In the genomic region with DNA sequence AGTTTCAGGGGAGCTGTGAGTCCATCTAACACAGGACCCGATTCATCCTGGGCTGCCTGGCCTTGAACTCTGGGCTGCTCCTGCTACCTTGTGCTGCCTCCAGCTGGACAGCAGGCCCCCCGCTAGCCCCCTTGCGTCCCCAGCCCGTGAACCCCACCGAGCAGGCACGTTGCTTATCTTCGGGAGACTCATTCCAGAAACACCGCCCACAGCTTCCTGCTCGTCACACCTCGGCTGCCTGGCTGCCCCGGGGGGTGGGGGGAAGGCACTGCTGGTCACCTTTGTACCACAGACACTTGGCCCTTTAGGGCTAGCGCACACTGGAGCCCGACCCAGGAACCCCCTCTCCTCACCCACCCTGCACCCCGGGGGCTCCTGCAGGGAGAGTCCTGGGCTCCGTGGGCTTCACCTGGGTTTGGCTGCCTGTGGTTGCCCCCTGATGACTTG, we compare ENCODE assay signal across 23 cellular contexts. TPM values are rescaled to one million over a fixed set of nuclear protein-coding genes. Genes with fewer than 3 reads are reported as not detected.
DNase-seq lines count a peak whose midpoint lies in the region; ATAC-seq and TF ChIP-seq lines count a peak whose summit lies in the region.
"Had no signal": no experiment of that assay in that cellular context is flagged by ENCODE, and none has a peak within 500 bp of the region (broad histone marks: within the 10 kb centered on the region; RNA-seq: fewer than 3 reads in every experiment).

No MANE protein-coding gene starts in this region.

- H3K27ac Mint-ChIP-seq in activated CD4-positive, alpha-beta memory T cell treated with anti-CD3 and anti-CD28 coated beads for 36 hours = no peak overlapping the region
- no peak overlapping the region for H3K27ac Mint-ChIP-seq in activated CD4-positive, alpha-beta memory T cell treated with anti-CD3 and anti-CD28 coated beads, Interleukin-2, amount 10 ng/mL, durations not matched to agents 7 days and 5 days
- peak overlapping the region; percentile 76 for H3K27ac Mint-ChIP-seq in activated T-helper 17 cell treated with anti-CD3 and anti-CD28 coated beads, Interleukin-2, amount 50 U/mL, for 72 hours
- H3K27ac Mint-ChIP-seq in activated T-cell treated with anti-CD3 and anti-CD28 coated beads, Interleukin-2, amount 50 U/mL, for 24 hours = no peak overlapping the region
- H3K27ac Mint-ChIP-seq: activated CD8-positive, alpha-beta T cell treated with anti-CD3 and anti-CD28 coated beads for 36 hours; activated naive CD4-positive, alpha-beta T cell treated with anti-CD3 and anti-CD28 coated beads, Interleukin-2, amount 10 ng/mL, durations not matched to agents 7 days and 5 days; T-cell had no signal

- TF ChIP-seq CTCF in stomach (IDR thresholded peaks at IDR 0.05) = no peak

- no peak for TF ChIP-seq POLR2A in stomach (IDR thresholded peaks at IDR 0.05)

- POLR2A ChIA-PET in activated CD4-positive, alpha-beta memory T cell treated with anti-CD3 and anti-CD28 coated beads for 36 hours (lab: Charles Lee) = no interaction called here
- POLR2A ChIA-PET in activated CD4-positive, alpha-beta memory T cell treated with anti-CD3 and anti-CD28 coated beads, Interleukin-2, amount 10 ng/mL, durations not matched to agents 7 days and 5 days (lab: Charles Lee) = interaction anchor here (1.0 kb wide), 1 partner anchor 98 kb away, joined by 3 read pairs; no protein-coding TSS in a partner anchor

- ATAC-seq in activated T-helper 17 cell treated with anti-CD3 and anti-CD28 coated beads, Interleukin-2, amount 50 U/mL, for 72 hours (replicated peaks) = peak; percentile 34
- ATAC-seq: T-cell had no signal

- H3K9me3 Mint-ChIP-seq in activated CD4-positive, alpha-beta memory T cell treated with anti-CD3 and anti-CD28 coated beads for 36 hours = no peaks in the 10 kb centered on the region
- H3K9me3 Mint-ChIP-seq in activated CD4-positive, alpha-beta memory T cell treated with anti-CD3 and anti-CD28 coated beads, Interleukin-2, amount 10 ng/mL, durations not matched to agents 7 days and 5 days = no peaks in the 10 kb centered on the region
- no peaks in the 10 kb centered on the region for H3K9me3 Mint-ChIP-seq in activated T-helper 17 cell treated with anti-CD3 and anti-CD28 coated beads, Interleukin-2, amount 50 U/mL, for 72 hours
- H3K9me3 Mint-ChIP-seq in activated T-cell treated with anti-CD3 and anti-CD28 coated beads, Interleukin-2, amount 50 U/mL, for 24 hours = no peaks in the 10 kb centered on the region
- H3K9me3 Mint-ChIP-seq: activated CD8-positive, alpha-beta T cell treated with anti-CD3 and anti-CD28 coated beads for 36 hours; activated naive CD4-positive, alpha-beta T cell treated with anti-CD3 and anti-CD28 coated beads, Interleukin-2, amount 10 ng/mL, durations not matched to agents 7 days and 5 days; neural progenitor cell; T-cell had no signal

- no peak for TF ChIP-seq EP300 in stomach (IDR thresholded peaks at IDR 0.05)

- CTCF ChIA-PET in activated CD4-positive, alpha-beta memory T cell treated with anti-CD3 and anti-CD28 coated beads for 36 hours (lab: Charles Lee) = no interaction called here
- CTCF ChIA-PET in activated CD4-positive, alpha-beta memory T cell treated with anti-CD3 and anti-CD28 coated beads, Interleukin-2, amount 10 ng/mL, durations not matched to agents 7 days and 5 days (lab: Charles Lee) = no interaction called here

- no peaks in the 10 kb centered on the region for H3K36me3 Mint-ChIP-seq in activated CD4-positive, alpha-beta memory T cell treated with anti-CD3 and anti-CD28 coated beads for 36 hours
- H3K36me3 Mint-ChIP-seq in activated CD4-positive, alpha-beta memory T cell treated with anti-CD3 and anti-CD28 coated beads, Interleukin-2, amount 10 ng/mL, durations not matched to agents 7 days and 5 days (ENCODE audit: low read depth) = no peaks in the 10 kb centered on the region
- no peaks in the 10 kb centered on the region for H3K36me3 Mint-ChIP-seq in activated T-helper 17 cell treated with anti-CD3 and anti-CD28 coated beads, Interleukin-2, amount 50 U/mL, for 72 hours (ENCODE audit: low read depth)
- no peaks in the 10 kb centered on the region for H3K36me3 Mint-ChIP-seq in activated T-cell treated with anti-CD3 and anti-CD28 coated beads, Interleukin-2, amount 50 U/mL, for 24 hours (ENCODE audit: low read depth)
- H3K36me3 Mint-ChIP-seq: activated naive CD4-positive, alpha-beta T cell treated with anti-CD3 and anti-CD28 coated beads, Interleukin-2, amount 10 ng/mL, durations not matched to agents 7 days and 5 days; neural progenitor cell; T-cell had no signal

- H3K27me3 ChIP-seq in stomach = no peaks in the 10 kb centered on the region
- no peaks in the 10 kb centered on the region for H3K27me3 ChIP-seq in effector memory CD4-positive, alpha-beta T cell (replicated peaks; ENCODE audit: control insufficient read depth, insufficient read depth, low read length, poor library complexity, severe bottlenecking)
- H3K27me3 ChIP-seq: neural progenitor cell had no signal

- H3K9me3 ChIP-seq in stomach = no peaks in the 10 kb centered on the region
- H3K9me3 ChIP-seq in effector memory CD4-positive, alpha-beta T cell (ENCODE audit: control insufficient read depth, low read length) = no peaks in the 10 kb centered on the region
- H3K9me3 ChIP-seq: left ventricle myocardium inferior had no signal

- no peaks in the 10 kb centered on the region for H3K36me3 ChIP-seq in stomach
- no peaks in the 10 kb centered on the region for H3K36me3 ChIP-seq in effector memory CD4-positive, alpha-beta T cell (ENCODE audit: control insufficient read depth, insufficient read depth, low read length)
- H3K36me3 ChIP-seq: left ventricle myocardium inferior, neural progenitor cell had no signal

- 34 to 59% (median 44%) methylated on average over 9 to 15 of the region's 15 CpGs for WGBS in stomach, 5 donors

- H3K4me1 Mint-ChIP-seq in activated CD4-positive, alpha-beta memory T cell treated with anti-CD3 and anti-CD28 coated beads for 36 hours (ENCODE audit: low read depth) = peaks cover 5% of the 10 kb centered on the region
- H3K4me1 Mint-ChIP-seq in activated CD4-positive, alpha-beta memory T cell treated with anti-CD3 and anti-CD28 coated beads, Interleukin-2, amount 10 ng/mL, durations not matched to agents 7 days and 5 days = no peaks in the 10 kb centered on the region
- H3K4me1 Mint-ChIP-seq in activated T-helper 17 cell treated with anti-CD3 and anti-CD28 coated beads, Interleukin-2, amount 50 U/mL, for 72 hours = peaks cover 5% of the 10 kb centered on the region
- peaks cover 3% of the 10 kb centered on the region for H3K4me1 Mint-ChIP-seq in activated T-cell treated with anti-CD3 and anti-CD28 coated beads, Interleukin-2, amount 50 U/mL, for 24 hours (ENCODE audit: low read depth)
- H3K4me1 Mint-ChIP-seq: activated naive CD4-positive, alpha-beta T cell treated with anti-CD3 and anti-CD28 coated beads, Interleukin-2, amount 10 ng/mL, durations not matched to agents 7 days and 5 days had no signal

- intact Hi-C loops in activated CD4-positive, alpha-beta memory T cell treated with anti-CD3 and anti-CD28 coated beads for 36 hours (cut with micrococcal nuclease) = no loop called here
- intact Hi-C loops in stomach (cut with DNase I; ENCODE audit: low total_unique reads) = no loop called here

- peak overlapping the region in 1 of 5 donors; percentile 64 for H3K27ac ChIP-seq in stomach
- no peak overlapping the region for H3K27ac ChIP-seq in effector memory CD4-positive, alpha-beta T cell (ENCODE audit: insufficient read depth, low read length, poor library complexity, severe bottlenecking)
- H3K27ac ChIP-seq: left ventricle myocardium inferior, neural progenitor cell, skin epidermis had no signal

- no peaks in the 10 kb centered on the region for H3K27me3 Mint-ChIP-seq in activated CD4-positive, alpha-beta memory T cell treated with anti-CD3 and anti-CD28 coated beads for 36 hours
- no peaks in the 10 kb centered on the region for H3K27me3 Mint-ChIP-seq in activated CD4-positive, alpha-beta memory T cell treated with anti-CD3 and anti-CD28 coated beads, Interleukin-2, amount 10 ng/mL, durations not matched to agents 7 days and 5 days
- no peaks in the 10 kb centered on the region for H3K27me3 Mint-ChIP-seq in activated T-helper 17 cell treated with anti-CD3 and anti-CD28 coated beads, Interleukin-2, amount 50 U/mL, for 72 hours
- no peaks in the 10 kb centered on the region for H3K27me3 Mint-ChIP-seq in activated T-cell treated with anti-CD3 and anti-CD28 coated beads, Interleukin-2, amount 50 U/mL, for 24 hours
- H3K27me3 Mint-ChIP-seq: activated CD8-positive, alpha-beta T cell treated with anti-CD3 and anti-CD28 coated beads for 36 hours; activated naive CD4-positive, alpha-beta T cell treated with anti-CD3 and anti-CD28 coated beads, Interleukin-2, amount 10 ng/mL, durations not matched to agents 7 days and 5 days; T-cell had no signal

- DNase-seq in activated CD4-positive, alpha-beta memory T cell treated with anti-CD3 and anti-CD28 coated beads for 36 hours = peak; percentile 51
- DNase-seq in activated CD4-positive, alpha-beta memory T cell treated with anti-CD3 and anti-CD28 coated beads, Interleukin-2, amount 10 ng/mL, durations not matched to agents 7 days and 5 days = no peak
- DNase-seq in kidney tubule cell (ENCODE audit: low spot score) (peak; percentile 31), stomach (peak; percentile 42), HCEC 1CT (no peak)
- no peak for DNase-seq in effector memory CD4-positive, alpha-beta T cell
- DNase-seq in activated T-cell treated with anti-CD3 and anti-CD28 coated beads, Interleukin-2, amount 50 U/mL, for 24 hours = no peak
- DNase-seq: activated CD8-positive, alpha-beta T cell treated with anti-CD3 and anti-CD28 coated beads for 36 hours; activated naive CD4-positive, alpha-beta T cell treated with anti-CD3 and anti-CD28 coated beads, Interleukin-2, amount 10 ng/mL, durations not matched to agents 7 days and 5 days; activated T-cell treated with anti-CD3 and anti-CD28 coated beads, Interleukin-2, amount 50 U/mL, for 1 hour; cerebellar nuclear complex; DMS 273 treated with DMSO at 0.1 percent for 48 hours; left ventricle myocardium inferior; NCI-H1930; NCI-H226; SHP77 treated with DMSO at 0.1 percent for 48 hours; stimulated activated CD4-positive, alpha-beta T cell treated with anti-CD3 and anti-CD28 coated beads, Interleukin-4, amount 100 ng/mL, for 24 hours; T-cell had no signal

- no peak overlapping the region for H3K4me3 Mint-ChIP-seq in activated CD4-positive, alpha-beta memory T cell treated with anti-CD3 and anti-CD28 coated beads for 36 hours
- no peak overlapping the region for H3K4me3 Mint-ChIP-seq in activated CD4-positive, alpha-beta memory T cell treated with anti-CD3 and anti-CD28 coated beads, Interleukin-2, amount 10 ng/mL, durations not matched to agents 7 days and 5 days
- H3K4me3 Mint-ChIP-seq in activated T-helper 17 cell treated with anti-CD3 and anti-CD28 coated beads, Interleukin-2, amount 50 U/mL, for 72 hours = no peak overlapping the region
- no peak overlapping the region for H3K4me3 Mint-ChIP-seq in activated T-cell treated with anti-CD3 and anti-CD28 coated beads, Interleukin-2, amount 50 U/mL, for 24 hours
- H3K4me3 Mint-ChIP-seq: activated CD8-positive, alpha-beta T cell treated with anti-CD3 and anti-CD28 coated beads for 36 hours; activated naive CD4-positive, alpha-beta T cell treated with anti-CD3 and anti-CD28 coated beads, Interleukin-2, amount 10 ng/mL, durations not matched to agents 7 days and 5 days; neural progenitor cell; T-cell had no signal

- no peak overlapping the region for H3K4me3 ChIP-seq in stomach
- H3K4me3 ChIP-seq in effector memory CD4-positive, alpha-beta T cell (ENCODE audit: insufficient read depth, low read depth, low read length, poor library complexity, severe bottlenecking) = no peak overlapping the region
- H3K4me3 ChIP-seq: left ventricle myocardium inferior, neural progenitor cell, skin epidermis had no signal

- peaks cover 27 to 55% (median 44%) of the 10 kb centered on the region in 4 donors for H3K4me1 ChIP-seq in stomach
- H3K4me1 ChIP-seq in effector memory CD4-positive, alpha-beta T cell (ENCODE audit: control insufficient read depth, insufficient read depth, low read length, poor library complexity, severe bottlenecking) = no peaks in the 10 kb centered on the region
- H3K4me1 ChIP-seq: neural progenitor cell had no signal

RNA-seq across cellular contexts. Expression of gene CRTC1, which starts 48.1 kb away (rescaled TPM):
- 1 to 10 TPM; 5.6 to 6.3 TPM for total RNA-seq in activated CD4-positive, alpha-beta memory T cell treated with anti-CD3 and anti-CD28 coated beads for 36 hours
- 1 to 10 TPM; 5.3 TPM for total RNA-seq in activated CD4-positive, alpha-beta memory T cell treated with anti-CD3 and anti-CD28 coated beads, Interleukin-2, amount 10 ng/mL, durations not matched to agents 7 days and 5 days
- 10 to 100 TPM in 1 of 2 donors, 1 to 10 TPM in 1; 7.8 to 13.6 TPM for total RNA-seq in activated T-helper 17 cell treated with anti-CD3 and anti-CD28 coated beads, Interleukin-2, amount 50 U/mL, for 72 hours
- total RNA-seq in stomach = 10 to 100 TPM in 1 of 5 donors, 1 to 10 TPM in 3, not detected in 1; 4.2 to 28.0 (median 4.7) TPM
- polyA plus RNA-seq in stomach = 1 to 10 TPM; 4.6 to 8.4 (median 4.6) TPM

RNA-seq across cellular contexts. Expression of gene COMP, which starts 59.5 kb away (rescaled TPM):
- total RNA-seq in activated CD4-positive, alpha-beta memory T cell treated with anti-CD3 and anti-CD28 coated beads for 36 hours = not detected
- not detected for total RNA-seq in activated CD4-positive, alpha-beta memory T cell treated with anti-CD3 and anti-CD28 coated beads, Interleukin-2, amount 10 ng/mL, durations not matched to agents 7 days and 5 days
- total RNA-seq in activated T-helper 17 cell treated with anti-CD3 and anti-CD28 coated beads, Interleukin-2, amount 50 U/mL, for 72 hours = not detected
- 1 to 10 TPM in 1 of 5 donors, not detected in 4; 1.4 TPM for total RNA-seq in stomach
- polyA plus RNA-seq in stomach = 1 to 10 TPM in 2 of 3 donors, under 1 TPM in 1; 0.62 to 4.1 (median 1.8) TPM
- total RNA-seq: activated CD8-positive, alpha-beta T cell treated with anti-CD3 and anti-CD28 coated beads for 36 hours; mononuclear cell; pulmonary artery endothelial cell; T-cell had no signal

Comparison
In these comparisons a context has a peak if more than half of its experiments do, and no peak if none do; other contexts are left out.
1. DNase-seq: peak in activated CD4-positive, alpha-beta memory T cell treated with anti-CD3 and anti-CD28 coated beads for 36 hours (single experiment), kidney tubule cell (single experiment) and stomach (single experiment); none in activated CD4-positive, alpha-beta memory T cell treated with anti-CD3 and anti-CD28 coated beads, Interleukin-2, amount 10 ng/mL, durations not matched to agents 7 days and 5 days (single experiment), effector memory CD4-positive, alpha-beta T cell (0 of 3), HCEC 1CT (single experiment) and activated T-cell treated with anti-CD3 and anti-CD28 coated beads, Interleukin-2, amount 50 U/mL, for 24 hours (single experiment).